Comparison of ENCODE assay signal across 19 cellular contexts in genomic region chr2:9946818-9947217, GRCh38.
"Had no signal": no experiment of that assay in that cellular context is flagged by ENCODE, and none has a peak within 500 bp of the region (broad histone marks: within the 10 kb centered on the region; RNA-seq: fewer than 3 reads in every experiment).

No MANE protein-coding gene starts in this region.

- H3K9me3 ChIP-seq: MG63, SK-N-SH had no signal

- FAIRE-seq: RCC 7860 had no signal

- H3K36me3 ChIP-seq: MG63 had no signal

- H3K4me3 ChIP-seq: MG63 had no signal

- H3K27me3 ChIP-seq: MG63 had no signal

- H3K4me2 ChIP-seq: SK-N-SH had no signal

- DNase-seq: Karpas-422, KG1, MG63, NCI-H1092, NCI-H1105 treated with DMSO at 0.1 percent for 48 hours, NCI-H1417 treated with DMSO at 0.1 percent for 48 hours, NCI-H1694 treated with DMSO at 0.1 percent for 48 hours, NCI-H1930, NCI-H2081, NCI-H2107, NCI-H2227 treated with DMSO at 0.1 percent for 48 hours, NCI-H524 treated with DMSO at 0.1 percent for 48 hours, NCI-H69, NCI-H774, Right ventricle myocardium superior, RPMI8226, SIG-M5, SK-N-SH had no signal

- H3K9ac ChIP-seq: SK-N-SH had no signal
